8 cellular contexts compared by ENCODE assay signal in the genomic region with DNA sequence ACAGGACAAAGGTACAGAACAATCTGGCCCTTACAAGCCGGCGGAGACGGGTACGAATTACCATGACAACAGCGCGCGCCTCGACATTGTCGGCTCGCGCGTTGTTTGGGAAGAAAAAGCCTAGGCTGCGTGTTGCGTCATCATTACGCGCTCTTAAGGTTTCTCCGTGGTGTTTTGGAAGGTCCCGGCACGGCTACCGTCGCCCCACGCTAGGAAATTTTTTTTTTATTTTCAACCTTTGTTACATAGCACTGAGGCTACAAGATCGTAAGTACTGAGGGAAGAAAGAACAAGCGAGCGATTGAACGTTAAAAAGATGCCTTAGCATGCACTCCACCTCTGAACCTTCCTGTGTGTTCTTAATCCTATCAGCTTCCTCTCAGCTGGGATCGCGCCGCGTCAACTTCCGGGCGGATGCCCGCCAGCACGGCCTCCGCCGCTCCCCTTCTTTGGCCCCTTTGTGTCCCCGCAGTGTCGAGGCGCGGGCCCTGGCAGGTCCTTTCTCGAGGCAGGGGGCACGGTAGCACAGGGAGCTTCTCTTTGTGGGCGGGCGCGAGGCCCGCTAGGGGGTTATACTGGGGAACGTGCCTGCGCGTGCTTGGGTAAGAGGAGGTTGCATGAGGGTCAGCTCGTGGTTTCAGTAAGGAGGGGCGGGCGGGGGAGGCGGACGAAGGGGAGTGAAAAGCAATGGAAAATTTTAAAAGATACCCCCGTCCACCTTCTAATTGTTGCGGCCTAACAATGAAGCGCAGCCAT. TPM values are rescaled to one million over a fixed set of nuclear protein-coding genes. Genes with fewer than 3 reads are reported as not detected.
DNase-seq lines count a peak whose midpoint lies in the region; TF ChIP-seq lines count a peak whose summit lies in the region.

A gene with protein sequence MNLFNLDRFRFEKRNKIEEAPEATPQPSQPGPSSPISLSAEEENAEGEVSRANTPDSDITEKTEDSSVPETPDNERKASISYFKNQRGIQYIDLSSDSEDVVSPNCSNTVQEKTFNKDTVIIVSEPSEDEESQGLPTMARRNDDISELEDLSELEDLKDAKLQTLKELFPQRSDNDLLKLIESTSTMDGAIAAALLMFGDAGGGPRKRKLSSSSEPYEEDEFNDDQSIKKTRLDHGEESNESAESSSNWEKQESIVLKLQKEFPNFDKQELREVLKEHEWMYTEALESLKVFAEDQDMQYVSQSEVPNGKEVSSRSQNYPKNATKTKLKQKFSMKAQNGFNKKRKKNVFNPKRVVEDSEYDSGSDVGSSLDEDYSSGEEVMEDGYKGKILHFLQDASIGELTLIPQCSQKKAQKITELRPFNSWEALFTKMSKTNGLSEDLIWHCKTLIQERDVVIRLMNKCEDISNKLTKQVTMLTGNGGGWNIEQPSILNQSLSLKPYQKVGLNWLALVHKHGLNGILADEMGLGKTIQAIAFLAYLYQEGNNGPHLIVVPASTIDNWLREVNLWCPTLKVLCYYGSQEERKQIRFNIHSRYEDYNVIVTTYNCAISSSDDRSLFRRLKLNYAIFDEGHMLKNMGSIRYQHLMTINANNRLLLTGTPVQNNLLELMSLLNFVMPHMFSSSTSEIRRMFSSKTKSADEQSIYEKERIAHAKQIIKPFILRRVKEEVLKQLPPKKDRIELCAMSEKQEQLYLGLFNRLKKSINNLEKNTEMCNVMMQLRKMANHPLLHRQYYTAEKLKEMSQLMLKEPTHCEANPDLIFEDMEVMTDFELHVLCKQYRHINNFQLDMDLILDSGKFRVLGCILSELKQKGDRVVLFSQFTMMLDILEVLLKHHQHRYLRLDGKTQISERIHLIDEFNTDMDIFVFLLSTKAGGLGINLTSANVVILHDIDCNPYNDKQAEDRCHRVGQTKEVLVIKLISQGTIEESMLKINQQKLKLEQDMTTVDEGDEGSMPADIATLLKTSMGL (plus strand): TSS at position 397 of the 756 bp plus-strand sequence. CDS start 530 bp downstream, outside the sequence.

- H3K4me3 ChIP-seq in MG63 (peak within 1 kb of the TSS; percentile 90), fibroblast of villous mesenchyme (ENCODE audit: low read depth, low read length) (peak within 1 kb of the TSS; percentile 96), neural cell (ENCODE audit: low read length) (peak within 1 kb of the TSS; percentile 82), stomach (peak within 1 kb of the TSS; percentile 64 to 92 (median 76))

- peak within 1 kb of the TSS; percentile 91 for H3K14ac ChIP-seq in H9 (ENCODE audit: insufficient read depth, low read length)

- H3K4ac ChIP-seq in H9 (ENCODE audit: low read depth, low read length): peak within 1 kb of the TSS; percentile 76; the same call in 1 of the 2 replicates

- no CpG with 5 or more reads among the region's 57 CpGs for WGBS in H9 (ENCODE audit: extremely low coverage, insufficient read length, low lambda C conversion rate)
- 0 to 1% (median 0%) methylated on average over 56 to 57 of the region's 57 CpGs for WGBS in stomach, 5 donors

- H3K4me2 ChIP-seq in H9 (ENCODE audit: insufficient read depth, insufficient read length, low read length) (peak within 1 kb of the TSS; percentile 97), neural cell (ENCODE audit: low read length) (peak within 1 kb of the TSS; percentile 99)

- H3K4me3 Mint-ChIP-seq in H9: peak within 1 kb of the TSS; percentile 97

- H3K79me2 ChIP-seq in H9 (ENCODE audit: insufficient read depth, low read length): peaks cover 12% of the 10 kb centered on the region
- peaks cover 34% of the 10 kb centered on the region for H3K79me2 ChIP-seq in neural cell (replicated peaks; ENCODE audit: insufficient read depth, low read length)

- no peak within 1 kb of the TSS for H2BK15ac ChIP-seq in H9 (ENCODE audit: low read depth, low read length)

- no peaks in the 10 kb centered on the region for H4K20me1 ChIP-seq in H9 (ENCODE audit: control insufficient read depth, insufficient read depth, insufficient read length)
- no peaks in the 10 kb centered on the region for H4K20me1 ChIP-seq in neural cell (ENCODE audit: insufficient read depth)

- TF ChIP-seq RAD21 in neural cell (conservative IDR thresholded peaks at IDR 0.05): peak; percentile 36

- H2AFZ ChIP-seq in H9 (ENCODE audit: low read length): peak within 1 kb of the TSS; percentile 81
- H2AFZ ChIP-seq in neural cell (ENCODE audit: low read depth, low read length): peak within 1 kb of the TSS; percentile 78

- peaks cover 0 to 4% of the 10 kb centered on the region in 2 experiments; a peak in 1 of 5 replicates for H3K9me3 Mint-ChIP-seq in H9

- no peaks in the 10 kb centered on the region; the same call in 1 of the 2 replicates for H3K4me1 ChIP-seq in H9 (ENCODE audit: insufficient read depth, low read length)
- H3K4me1 ChIP-seq in stomach: peaks cover 15 to 41% (median 27%) of the 10 kb centered on the region in 4 donors

- H3K79me1 ChIP-seq in H9 (ENCODE audit: insufficient read depth, low read depth, low read length, poor library complexity, severe bottlenecking): peaks cover 6% of the 10 kb centered on the region

- H2BK12ac ChIP-seq in H9 (ENCODE audit: insufficient read length, low read depth, low read length): no peak within 1 kb of the TSS

- H3K36me3 ChIP-seq in MG63 (peaks cover 30% of the 10 kb centered on the region), neural cell (ENCODE audit: insufficient read depth, low read length) (no peaks in the 10 kb centered on the region), stomach (peaks cover 8 to 25% (median 24%) of the 10 kb centered on the region in 4 donors)

- H3K9ac ChIP-seq in H9 (ENCODE audit: extremely low read depth, insufficient read length, low read length) (peak within 1 kb of the TSS; percentile 95), neural cell (ENCODE audit: low read length) (peak within 1 kb of the TSS; percentile 98)

- peak within 1 kb of the TSS; percentile 95 for H3K56ac ChIP-seq in H9 (ENCODE audit: insufficient read length, low read depth, low read length)

- H3K27ac ChIP-seq in H9 (ENCODE audit: insufficient read length, low read depth, low read length) (peak within 1 kb of the TSS; percentile 97), neural cell (ENCODE audit: low read length) (peak within 1 kb of the TSS; percentile 97), stomach (peak within 1 kb of the TSS; percentile 84 to 92 (median 91))

- peak within 1 kb of the TSS; percentile 96 for H3T11ph ChIP-seq in H9 (ENCODE audit: low read length)

- H3F3A ChIP-seq in neural cell (ENCODE audit: insufficient read depth, low read length, poor library complexity, severe bottlenecking): no peaks in the 10 kb centered on the region

- H3K23ac ChIP-seq in H9 (ENCODE audit: insufficient read length, low read depth, low read length): no peak within 1 kb of the TSS

- peak within 1 kb of the TSS; percentile 97 for H3K18ac ChIP-seq in H9 (ENCODE audit: insufficient read length, low read depth, low read length)

- H3K9me3 ChIP-seq in H9 (ENCODE audit: control insufficient read depth, low read depth, low read length) (no peaks in the 10 kb centered on the region), MG63 (no peaks in the 10 kb centered on the region), neural cell (ENCODE audit: low read length) (no peaks in the 10 kb centered on the region), stomach (peaks cover 0 to 1% (median under 1%) of the 10 kb centered on the region in 4 donors)

- peak within 1 kb of the TSS; percentile 78 for H4K91ac ChIP-seq in H9 (ENCODE audit: insufficient read length, low read depth, low read length)

- peak within 1 kb of the TSS; percentile 96 for H2BK5ac ChIP-seq in H9 (ENCODE audit: insufficient read length, low read length)

- peak; percentile 86 for TF ChIP-seq EP300 in neural cell (conservative IDR thresholded peaks at IDR 0.05; ENCODE audit: poor library complexity, severe bottlenecking)
- TF ChIP-seq EP300 in stomach (IDR thresholded peaks at IDR 0.05): no peak

- no peak for TF ChIP-seq CTCF in H9 (conservative IDR thresholded peaks at IDR 0.05)
- no peak for TF ChIP-seq CTCF in fibroblast of villous mesenchyme (IDR thresholded peaks at IDR 0.05; ENCODE audit: insufficient read depth, low read depth, low read length)
- no peak for TF ChIP-seq CTCF in neural cell (IDR thresholded peaks at IDR 0.05; ENCODE audit: poor library complexity, severe bottlenecking)
- TF ChIP-seq CTCF in stomach (IDR thresholded peaks at IDR 0.05): peak in 1 of 7 experiments; percentile 15

- peak within 1 kb of the TSS; percentile 98 for H4K5ac ChIP-seq in H9 (ENCODE audit: insufficient read length, low read depth, low read length)

- DNase-seq in ELR (ENCODE audit: low read depth) (peak; percentile 94), H9 (peak; percentile 93), MG63 (peak; percentile 83), SHP77 treated with DMSO at 0.1 percent for 48 hours (lab: John Stamatoyannopoulos, UW) (peak; percentile 72), fibroblast of villous mesenchyme (ENCODE audit: low read depth) (peak; percentile 97), stomach (peak; percentile 92)
- peak; percentile 94 for DNase-seq in activated effector memory CD4-positive, alpha-beta T cell treated with anti-CD3 and anti-CD28 coated beads, Interleukin-2, amount 50 U/mL, for 16 hours

- H2BK120ac ChIP-seq in H9 (ENCODE audit: low read depth, low read length, poor library complexity, severe bottlenecking): peak within 1 kb of the TSS; percentile 100

- peaks cover 18 to 25% of the 10 kb centered on the region in 2 experiments for H3K4me1 Mint-ChIP-seq in H9

- no peaks in the 10 kb centered on the region for H3K27me3 Mint-ChIP-seq in H9 (ENCODE audit: low read depth)

- TF ChIP-seq POLR2A in stomach (IDR thresholded peaks at IDR 0.05): no peak

- H3K9me2 ChIP-seq in neural cell (ENCODE audit: insufficient read depth, low read length): no peaks in the 10 kb centered on the region

- H4K8ac ChIP-seq in H9 (replicated peaks; ENCODE audit: insufficient read length, low read depth, low read length): no peak within 1 kb of the TSS

- H3K36me3 Mint-ChIP-seq in H9 (ENCODE audit: insufficient read depth in 1 of 3, low read depth in 3 of 3): peaks cover 20 to 37% (median 37%) of the 10 kb centered on the region in 3 experiments; a peak in 6 of 7 replicates

- intact Hi-C loops in stomach (cut with DNase I; ENCODE audit: low total_unique reads): no loop called here

- H2BK20ac ChIP-seq in H9 (ENCODE audit: low read depth, low read length, poor library complexity, severe bottlenecking): peak within 1 kb of the TSS; percentile 91

- H3K27ac Mint-ChIP-seq in H9: peak within 1 kb of the TSS; percentile 100

- H3K23me2 ChIP-seq in H9 (ENCODE audit: insufficient read length, low read depth, low read length, poor library complexity, severe bottlenecking): peaks cover 5% of the 10 kb centered on the region

- peak within 1 kb of the TSS; percentile 17 for H2AK5ac ChIP-seq in H9 (ENCODE audit: insufficient read length, low read length)

- H3K27me3 ChIP-seq in H9 (ENCODE audit: insufficient read depth, low read length): no peaks in the 10 kb centered on the region
- no peaks in the 10 kb centered on the region for H3K27me3 ChIP-seq in MG63
- H3K27me3 ChIP-seq in neural cell (ENCODE audit: insufficient read depth, low read depth, low read length): no peaks in the 10 kb centered on the region
- H3K27me3 ChIP-seq in stomach: no peaks in the 10 kb centered on the region

RNA-seq across cellular contexts. Expression of the gene that starts here (rescaled TPM):
- 57.1 and 58.2 TPM in 2 replicates for total RNA-seq in H9 (2021)
- total RNA-seq in MG63 (2014; rRNA removed; shearing (Covaris generic); ENCODE audit: low replicate concordance): 6.1 and 11.4 TPM in 2 replicates
- 36.4 and 56.1 TPM in 2 replicates for total RNA-seq in fibroblast of villous mesenchyme
- polyA plus RNA-seq in neural cell: 118 and 129 TPM in 2 replicates
- polyA minus RNA-seq in neural cell: 228 and 243 TPM in 2 replicates
- 10 to 100 TPM; 11.1 to 53.2 (median 22.5) TPM for total RNA-seq in stomach
- 1 to 10 TPM; 4.9 to 8.1 (median 5.8) TPM for polyA plus RNA-seq in stomach

Comparison
In these comparisons a context has a peak if more than half of its experiments do, and no peak if none do; other contexts are left out.
1. Peak in every context shown above with its lines: DNase-seq, H3K4me3 ChIP-seq and H3K27ac ChIP-seq.
2. RNA of the gene that starts here (polyA plus RNA-seq): 118 to 129 TPM in neural cell; 4.9 to 8.1 TPM in stomach; every median in the first group is over 10 times any median in the second.